In genomic region chr7:89002942-89003618, GRCh38 we compare ENCODE assay signal across 8 cellular contexts.
DNase-seq lines count a peak whose midpoint lies in the region; ATAC-seq, FAIRE-seq and TF ChIP-seq lines count a peak whose summit lies in the region.

No MANE protein-coding gene starts in this region.

- peak; percentile 36 for ATAC-seq in CD8-positive, alpha-beta T cell
- peak; percentile 90 for ATAC-seq in GM19455 (IDR thresholded peaks at IDR 0.05; ENCODE audit: unreplicated experiment)
- peak; percentile 79 for ATAC-seq in HG03457 (IDR thresholded peaks at IDR 0.05; ENCODE audit: unreplicated experiment)

- no peaks in the 10 kb centered on the region for H3K36me3 ChIP-seq in CD8-positive, alpha-beta T cell (ENCODE audit: insufficient read depth, low read length)
- no peaks in the 10 kb centered on the region for H3K36me3 ChIP-seq in endothelial cell of umbilical vein (ENCODE audit: control insufficient read depth in 2 of 2, extremely low read depth in 1 of 2, insufficient read depth in 2 of 2, low read length in 2 of 2)

- H4K20me1 ChIP-seq in endothelial cell of umbilical vein (replicated peaks; ENCODE audit: control insufficient read depth, extremely low read depth, insufficient read depth, low read length) = no peaks in the 10 kb centered on the region

- no peak for FAIRE-seq in endothelial cell of umbilical vein (lab: Jason Lieb, UNC)

- no peak for DNase-seq in CD8-positive, alpha-beta T cell
- DNase-seq in endothelial cell of umbilical vein (ENCODE audit: low read depth, low spot score) (peak; percentile 10), KG1 (lab: John Stamatoyannopoulos, UW) (no peak), T1000 (lab: John Stamatoyannopoulos, UW) (no peak), progenitor cell of endocrine pancreas (ENCODE audit: low spot score, unreplicated experiment) (no peak), activated gamma-delta T cell treated with Interleukin-2 at 50 U/mL for 16 hours (no peak)

- TF ChIP-seq CTCF in CD8-positive, alpha-beta T cell (IDR thresholded peaks at IDR 0.05) = no peak
- TF ChIP-seq CTCF in endothelial cell of umbilical vein (IDR thresholded peaks at IDR 0.05; ENCODE audit: extremely low read depth in 1 of 2, insufficient read depth in 1 of 2, low read depth in 1 of 2, low read length in 2 of 2) = no peak
- TF ChIP-seq CTCF in progenitor cell of endocrine pancreas (IDR thresholded peaks at IDR 0.05; ENCODE audit: unreplicated experiment) = no peak

- peak overlapping the region; percentile 26 for H3K27ac ChIP-seq in CD8-positive, alpha-beta T cell (ENCODE audit: low read depth, low read length)
- H3K27ac ChIP-seq in endothelial cell of umbilical vein (ENCODE audit: insufficient read depth, low read depth, low read length) = no peak overlapping the region

- no peaks in the 10 kb centered on the region for H3K27me3 ChIP-seq in CD8-positive, alpha-beta T cell (ENCODE audit: insufficient read depth, low read length)
- no peaks in the 10 kb centered on the region for H3K27me3 ChIP-seq in endothelial cell of umbilical vein (ENCODE audit: control insufficient read depth in 2 of 2, insufficient read depth in 2 of 2, low read length in 2 of 2)

- no peaks in the 10 kb centered on the region for H3K9me3 Mint-ChIP-seq in CD8-positive, alpha-beta T cell
- H3K9me3 Mint-ChIP-seq in progenitor cell of endocrine pancreas (ENCODE audit: low read depth) = no peaks in the 10 kb centered on the region

- peaks cover 15% of the 10 kb centered on the region for H3K4me1 Mint-ChIP-seq in CD8-positive, alpha-beta T cell (ENCODE audit: low read depth)
- H3K4me1 Mint-ChIP-seq in progenitor cell of endocrine pancreas (ENCODE audit: low read depth) = peaks cover 1% of the 10 kb centered on the region

- H3K79me2 ChIP-seq in endothelial cell of umbilical vein (ENCODE audit: control insufficient read depth, insufficient read depth, low read length) = no peaks in the 10 kb centered on the region

- POLR2A ChIA-PET in CD8-positive, alpha-beta T cell (lab: Charles Lee) = no interaction called here
- POLR2A ChIA-PET in endothelial cell of umbilical vein (lab: Charles Lee) = no interaction called here

- no peaks in the 10 kb centered on the region for H3K36me3 Mint-ChIP-seq in CD8-positive, alpha-beta T cell
- no peaks in the 10 kb centered on the region for H3K36me3 Mint-ChIP-seq in progenitor cell of endocrine pancreas (ENCODE audit: insufficient read depth)

- no peak overlapping the region for H2AFZ ChIP-seq in endothelial cell of umbilical vein (ENCODE audit: low read depth, low read length)

- H3K4me3 ChIP-seq in CD8-positive, alpha-beta T cell (ENCODE audit: low read depth, low read length) = peak overlapping the region; percentile 60
- no peak overlapping the region for H3K4me3 ChIP-seq in endothelial cell of umbilical vein (replicated peaks in 1 of 3; ENCODE audit: insufficient read depth in 1 of 3, low read depth in 1 of 3, low read length in 3 of 3)

- no peaks in the 10 kb centered on the region for H3K27me3 Mint-ChIP-seq in CD8-positive, alpha-beta T cell (ENCODE audit: low read depth)
- H3K27me3 Mint-ChIP-seq in progenitor cell of endocrine pancreas = no peaks in the 10 kb centered on the region

- H3K4me1 ChIP-seq in CD8-positive, alpha-beta T cell (ENCODE audit: insufficient read depth, low read length) = no peaks in the 10 kb centered on the region
- H3K4me1 ChIP-seq in endothelial cell of umbilical vein (ENCODE audit: control insufficient read depth, extremely low read depth, insufficient read depth, low read length) = no peaks in the 10 kb centered on the region

- H3K4me3 Mint-ChIP-seq in CD8-positive, alpha-beta T cell = peak overlapping the region; percentile 75
- no peak overlapping the region for H3K4me3 Mint-ChIP-seq in progenitor cell of endocrine pancreas (ENCODE audit: low read depth)

- TF ChIP-seq POLR2A in endothelial cell of umbilical vein (IDR thresholded peaks at IDR 0.05; ENCODE audit: low read depth, low read length) = no peak

- H3K4me2 ChIP-seq in endothelial cell of umbilical vein (ENCODE audit: insufficient read depth, low read length) = peak overlapping the region; percentile 51

- intact Hi-C loops in CD8-positive, alpha-beta T cell (cut with DNase I, micrococcal nuclease) = no loop called here
- intact Hi-C loops in endothelial cell of umbilical vein (cut with micrococcal nuclease) = no loop called here

- dilution Hi-C loops in endothelial cell of umbilical vein (cut with MboI; ENCODE audit: extremely low pct_ligation_motif_present, low sequenced_read_pairs) = no loop called here

- CTCF ChIA-PET in CD8-positive, alpha-beta T cell (lab: Charles Lee) = interaction anchor here (0.9 kb wide), 1 partner anchor 620 kb away, joined by 3 read pairs; no protein-coding TSS in a partner anchor
- CTCF ChIA-PET in endothelial cell of umbilical vein (lab: Charles Lee) = no interaction called here

- no peak overlapping the region for H3K27ac Mint-ChIP-seq in CD8-positive, alpha-beta T cell
- no peak overlapping the region for H3K27ac Mint-ChIP-seq in progenitor cell of endocrine pancreas

- BruUV-seq in endothelial cell of umbilical vein (replicated peaks; lab: Mats Ljungman, UMichigan) = no TSS peak

- H3K9me3 ChIP-seq in CD8-positive, alpha-beta T cell (ENCODE audit: low read length) = no peaks in the 10 kb centered on the region
- H3K9me3 ChIP-seq in endothelial cell of umbilical vein (replicated peaks; ENCODE audit: control insufficient read depth, insufficient read depth, low read length) = no peaks in the 10 kb centered on the region

- no peaks in the 10 kb centered on the region for H3K9me1 ChIP-seq in endothelial cell of umbilical vein (replicated peaks; ENCODE audit: control insufficient read depth, extremely low read depth, insufficient read depth, low read length)

- H3K9ac ChIP-seq in endothelial cell of umbilical vein (replicated peaks; ENCODE audit: extremely low read depth, insufficient read depth, low read length) = no peak overlapping the region

TF ChIP-seq in endothelial cell of umbilical vein, 7 proteins besides CTCF, POLR2A, EP300 and RAD21:
- no peak for TF ChIP-seq GATA2 (IDR thresholded peaks at IDR 0.05; ENCODE audit: insufficient read depth, insufficient read length, low read depth, low read length)
- no peak for TF ChIP-seq MAX (IDR thresholded peaks at IDR 0.05; ENCODE audit: insufficient read depth, insufficient read length)
- TF ChIP-seq JUN (IDR thresholded peaks at IDR 0.05; ENCODE audit: borderline replicate concordance, insufficient read depth, insufficient read length, low read depth) = no peak
- TF ChIP-seq POLR2AphosphoS5 (IDR thresholded peaks at IDR 0.05; ENCODE audit: insufficient read depth, low read depth, low read length) = no peak
- TF ChIP-seq EZH2 (IDR thresholded peaks at IDR 0.05; ENCODE audit: borderline replicate concordance, low read depth, low read length, severe bottlenecking) = no peak
- TF ChIP-seq FOS (IDR thresholded peaks at IDR 0.05; ENCODE audit: borderline replicate concordance, insufficient read depth, low read length) = no peak
- no peak for TF ChIP-seq MYC (IDR thresholded peaks at IDR 0.05; ENCODE audit: low read depth, low read length)

Comparison
In these comparisons a context has a peak if more than half of its experiments do, and no peak if none do; other contexts are left out.
1. ATAC-seq: peak in every context shown above with its lines; median percentile 90 in GM19455; 79 in HG03457; 36 in CD8-positive, alpha-beta T cell.